In genomic region chr16:84144859-84145639, GRCh38 we compare ENCODE assay signal across 8 cellular contexts. TPM values are rescaled to one million over a fixed set of nuclear protein-coding genes. Genes with fewer than 3 reads are reported as not detected.
DNase-seq lines count a peak whose midpoint lies in the region; ATAC-seq, FAIRE-seq and TF ChIP-seq lines count a peak whose summit lies in the region.

Gene DNAAF1, plus strand, starts transcription at chr16:84145308. Its CDS starts 133 bp downstream, at chr16:84145441.
Gene HSDL1, minus strand, starts transcription at chr16:84145177. Its CDS starts 13,856 bp downstream, at chr16:84131321.

- DNase-seq in A673 (ENCODE audit: low spot score): peak; percentile 91
- DNase-seq in NCI-H2171 (lab: John Stamatoyannopoulos, UW): peak; percentile 88
- DNase-seq in WTC11 (ENCODE audit: low spot score): peak; percentile 93
- peak; percentile 81 to 88 for DNase-seq in cardiac fibroblast (ENCODE audit: low read depth in 2 of 2)
- peak; percentile 30 for DNase-seq in keratinocyte (ENCODE audit: low read depth, low spot score)
- DNase-seq in stimulated activated CD4-positive, alpha-beta T cell treated with anti-CD3 and anti-CD28 coated beads, Interleukin-12 subunit alpha, Interleukin-12 subunit beta, amount 100 ng/mL, for 24 hours (ENCODE audit: low read depth in 2 of 2): peak; percentile 88 to 89

- dilution Hi-C loops in keratinocyte (cut with MboI; ENCODE audit: extremely low pct_ligation_motif_present, low sequenced_read_pairs): no loop called here

- H3K27me3 ChIP-seq in A673 (replicated peaks; ENCODE audit: insufficient read depth, low read depth, low read length, poor library complexity) (peaks cover 16% of the 10 kb centered on the region), keratinocyte (ENCODE audit: control insufficient read depth, extremely low read depth, insufficient read depth, low read length) (no peaks in the 10 kb centered on the region)

- peaks cover 12% of the 10 kb centered on the region for H3K4me1 Mint-ChIP-seq in WTC11

- H3K9me3 ChIP-seq in A673 (ENCODE audit: low read depth, low read length, poor library complexity, severe bottlenecking): no peaks in the 10 kb centered on the region
- H3K9me3 ChIP-seq in keratinocyte (ENCODE audit: control insufficient read depth, low read depth, low read length): no peaks in the 10 kb centered on the region

- peak within 1 kb of the TSS; percentile 79 for H3K9ac ChIP-seq in keratinocyte (ENCODE audit: control insufficient read depth, extremely low read depth, insufficient read depth, low read length)

- H3K36me3 ChIP-seq in A673 (ENCODE audit: insufficient read depth, low read length, poor library complexity, severe bottlenecking) (no peaks in the 10 kb centered on the region), keratinocyte (ENCODE audit: control insufficient read depth in 2 of 2, extremely low read depth in 1 of 2, insufficient read depth in 2 of 2, low read length in 2 of 2) (no peaks in the 10 kb centered on the region)

- 0 out of 2 replicates have a peak, but pooled peaks cover 6% of the 10 kb centered on the region for H3K9me3 Mint-ChIP-seq in WTC11

- H3K27me3 Mint-ChIP-seq in WTC11 (ENCODE audit: low read depth): peaks cover 13% of the 10 kb centered on the region

- no peaks in the 10 kb centered on the region for H3K9me1 ChIP-seq in keratinocyte (ENCODE audit: control insufficient read depth, extremely low read depth, insufficient read depth, low read length)

- H3K4me3 ChIP-seq in A673 (ENCODE audit: low read depth, low read length, poor library complexity, severe bottlenecking) (peak within 1 kb of the TSS; percentile 81), cardiac fibroblast (replicated peaks in 1 of 2; ENCODE audit: low read depth in 2 of 2, low read length in 2 of 2) (peak within 1 kb of the TSS; percentile 89 to 91), keratinocyte (ENCODE audit: control insufficient read depth in 2 of 3, extremely low read depth in 1 of 3, insufficient read depth in 2 of 3, low read depth in 1 of 3, low read length in 3 of 3) (peak within 1 kb of the TSS; percentile 75 to 95 (median 90))

- TF ChIP-seq CTCF in A673 (conservative IDR thresholded peaks at IDR 0.05; ENCODE audit: low read depth, low read length): no peak
- no peak for TF ChIP-seq CTCF in WTC11 (IDR thresholded peaks at IDR 0.05)
- TF ChIP-seq CTCF in cardiac fibroblast (IDR thresholded peaks at IDR 0.05; ENCODE audit: low read depth, low read length): no peak
- peak in 1 of 3 experiments; percentile 30 for TF ChIP-seq CTCF in keratinocyte (optimal IDR thresholded peaks at IDR 0.05 in 1 of 3, IDR thresholded peaks at IDR 0.05 in 1 of 3, conservative IDR thresholded peaks at IDR 0.05 in 1 of 3; ENCODE audit: extremely low read depth in 1 of 3, insufficient read depth in 2 of 3, low read length in 3 of 3)

- intact Hi-C loops in A673 (cut with micrococcal nuclease; ENCODE audit: unreplicated experiment): no loop called here

- 0 out of 2 replicates have a peak, but pooled peaks cover 6% of the 10 kb centered on the region for H3K36me3 Mint-ChIP-seq in WTC11

- peak within 1 kb of the TSS; percentile 86 for H3K27ac ChIP-seq in A673 (ENCODE audit: low read depth, low read length, poor library complexity, severe bottlenecking)
- no peak within 1 kb of the TSS for H3K27ac ChIP-seq in keratinocyte (ENCODE audit: control insufficient read depth, insufficient read depth, low read length)

- H3K4me1 ChIP-seq in A673 (ENCODE audit: insufficient read depth, low read length, poor library complexity, severe bottlenecking) (no peaks in the 10 kb centered on the region), keratinocyte (ENCODE audit: control insufficient read depth, extremely low read depth, insufficient read depth, low read length) (peaks cover 2% of the 10 kb centered on the region)

- CTCF ChIA-PET in A673 (lab: Charles Lee) (no interaction called here), WTC11 (lab: Charles Lee) (interaction anchor here (0.5 to 3.0 kb wide), 10 partner anchors 16 to 1409 kb away, joined by 3 to 19 read pairs (median 4); partner anchors contain the start of genes MBTPS1 and TAF1C)

- H4K20me1 ChIP-seq in keratinocyte (ENCODE audit: control insufficient read depth, extremely low read depth, insufficient read depth, low read length): no peaks in the 10 kb centered on the region

- no peak for FAIRE-seq in keratinocyte (lab: Jason Lieb, UNC)

- H3K4me2 ChIP-seq in keratinocyte (ENCODE audit: control insufficient read depth, extremely low read depth, insufficient read depth, low read depth, low read length): peak within 1 kb of the TSS; percentile 98

- H3K79me2 ChIP-seq in keratinocyte (ENCODE audit: control insufficient read depth, insufficient read depth, low read length): no peaks in the 10 kb centered on the region

- POLR2A ChIA-PET in A673 (lab: Charles Lee; ENCODE audit: low non-redundant PET): no interaction called here
- POLR2A ChIA-PET in WTC11 (lab: Charles Lee): interaction anchor here (1.8 kb wide), 1 partner anchor 28 kb away, joined by 7 read pairs; the partner anchor contains the start of gene MBTPS1

- H2AFZ ChIP-seq in keratinocyte (ENCODE audit: control insufficient read depth, low read length): peak within 1 kb of the TSS; percentile 90

- H3K27ac Mint-ChIP-seq in WTC11: peak within 1 kb of the TSS; percentile 92

- ATAC-seq in GM18519 (IDR thresholded peaks at IDR 0.05; ENCODE audit: low FRiP score, unreplicated experiment) (peak; percentile 81), HG03025 (IDR thresholded peaks at IDR 0.05; ENCODE audit: low FRiP score, unreplicated experiment) (peak; percentile 80), WTC11 (peak; percentile 71)

- H3K4me3 Mint-ChIP-seq in WTC11: peak within 1 kb of the TSS; percentile 98

- no TSS peak for BruUV-seq in A673 (replicated peaks; lab: Mats Ljungman, UMichigan)

TF ChIP-seq in WTC11, 78 proteins besides CTCF, POLR2A, EP300 and RAD21 (continues in another document):
- no peak for TF ChIP-seq ATF3 (CRISPR knock-in tag; conservative IDR thresholded peaks at IDR 0.05)
- no peak for TF ChIP-seq RELA (CRISPR knock-in tag; IDR thresholded peaks at IDR 0.05; ENCODE audit: borderline replicate concordance)
- no peak for TF ChIP-seq AR (CRISPR knock-in tag; IDR thresholded peaks at IDR 0.05)
- no peak for TF ChIP-seq ATF6 (CRISPR knock-in tag; IDR thresholded peaks at IDR 0.05)

RNA-seq across cellular contexts. Expression of gene DNAAF1, which starts in this region (rescaled TPM):
- total RNA-seq in A673 (2021): not detected in 2 replicates
- total RNA-seq in WTC11 (2021): 0.09 to 0.62 TPM (median 0.20 TPM) in 3 replicates
- 0.01 TPM in 1 of 3 replicates, not detected in the others for polyA plus RNA-seq in keratinocyte
- polyA plus RNA-seq in keratinocyte (2011; ENCODE audit: low read depth): not detected
- polyA plus RNA-seq in keratinocyte (2011; cell fraction: cytosol; rRNA removed): not detected in 2 replicates
- 0.05 and 0.15 TPM in 2 replicates for polyA plus RNA-seq in keratinocyte (2011; cell fraction: nucleus; rRNA removed)
- polyA plus RNA-seq in keratinocyte (2012; ENCODE audit: low replicate concordance): 0.03 and 1.4 TPM in 2 replicates
- polyA minus RNA-seq in keratinocyte: not detected in 3 replicates
- not detected for polyA minus RNA-seq in keratinocyte (2011; cell fraction: cytosol; rRNA and poly(A)+ RNA removed)
- not detected in 2 replicates for polyA minus RNA-seq in keratinocyte (2011; cell fraction: nucleus; rRNA and poly(A)+ RNA removed)

RNA-seq across cellular contexts. Expression of gene HSDL1, which starts in this region (rescaled TPM):
- total RNA-seq in A673 (2021): 45.6 and 46.7 TPM in 2 replicates
- total RNA-seq in WTC11 (2021): 48.6 to 58.1 TPM (median 53.4 TPM) in 3 replicates
- polyA plus RNA-seq in keratinocyte: 13.3 to 18.1 TPM (median 14.9 TPM) in 3 replicates
- polyA plus RNA-seq in keratinocyte (2011; ENCODE audit: low read depth): 15.7 TPM
- polyA plus RNA-seq in keratinocyte (2011; cell fraction: cytosol; rRNA removed): 9.7 and 17.3 TPM in 2 replicates
- polyA plus RNA-seq in keratinocyte (2011; cell fraction: nucleus; rRNA removed): 17.7 and 20.8 TPM in 2 replicates
- polyA plus RNA-seq in keratinocyte (2012; ENCODE audit: low replicate concordance): 10.2 and 12.5 TPM in 2 replicates
- 5.1 to 17.3 TPM (median 16.3 TPM) in 3 replicates for polyA minus RNA-seq in keratinocyte
- polyA minus RNA-seq in keratinocyte (2011; cell fraction: cytosol; rRNA and poly(A)+ RNA removed): 14.8 TPM
- 9.0 and 11.0 TPM in 2 replicates for polyA minus RNA-seq in keratinocyte (2011; cell fraction: nucleus; rRNA and poly(A)+ RNA removed)

Comparison
In these comparisons a context has a peak if more than half of its experiments do, and no peak if none do; other contexts are left out.
1. DNase-seq: peak in every context shown above with its lines; median percentile 93 in WTC11; 91 in A673; 88 in stimulated activated CD4-positive, alpha-beta T cell treated with anti-CD3 and anti-CD28 coated beads, Interleukin-12 subunit alpha, Interleukin-12 subunit beta, amount 100 ng/mL, for 24 hours; 88 in NCI-H2171; 84 in cardiac fibroblast; 30 in keratinocyte.